ENCODE assay signal across 7 cellular contexts in genomic region chr10:102742313-102742712, GRCh38. TPM values are rescaled to one million over a fixed set of nuclear protein-coding genes. Genes with fewer than 3 reads are reported as not detected.
DNase-seq lines count a peak whose midpoint lies in the region; ATAC-seq and TF ChIP-seq lines count a peak whose summit lies in the region.
"Not testable (repeated sequence)": the region's sequence is repeated elsewhere in the genome, so short reads cannot be mapped to it uniquely, and the experiment has no call there.

No MANE protein-coding gene starts in this region.

- not testable (repeated sequence) for H3K27me3 Mint-ChIP-seq in Caco-2 (ENCODE audit: insufficient read depth, unreplicated experiment); HFFc6 (ENCODE audit: insufficient read depth); activated T-cell treated with anti-CD3 and anti-CD28 coated beads, Interleukin-2, amount 50 U/mL, for 72 hours (ENCODE audit: low read depth); immature natural killer cell (ENCODE audit: low read depth in 3 of 3); osteocyte (ENCODE audit: unreplicated experiment); type B pancreatic cell

- H3K4me3 ChIP-seq in Caco-2 (ENCODE audit: low read depth, low read length); ascending aorta: not testable (repeated sequence)

- POLR2A ChIA-PET in Caco-2 (lab: Charles Lee), result not testable (repeated sequence)

- peaks cover 19% of the 10 kb centered on the region for H3K36me3 Mint-ChIP-seq in Caco-2 (ENCODE audit: insufficient read depth, unreplicated experiment)
- not testable (repeated sequence) for H3K36me3 Mint-ChIP-seq in HFFc6 (ENCODE audit: low read depth); activated T-cell treated with anti-CD3 and anti-CD28 coated beads, Interleukin-2, amount 50 U/mL, for 72 hours (ENCODE audit: insufficient read depth in 2 of 2); immature natural killer cell; osteocyte (ENCODE audit: unreplicated experiment); type B pancreatic cell

- H3K4me3 Mint-ChIP-seq in Caco-2 (ENCODE audit: unreplicated experiment), result peak overlapping the region; percentile 75
- not testable (repeated sequence) for H3K4me3 Mint-ChIP-seq in HFFc6; activated T-cell treated with anti-CD3 and anti-CD28 coated beads, Interleukin-2, amount 50 U/mL, for 72 hours; osteocyte (ENCODE audit: unreplicated experiment)
- H3K4me3 Mint-ChIP-seq in immature natural killer cell, result peak overlapping the region in 1 of 5 donors; percentile 92
- H3K4me3 Mint-ChIP-seq in type B pancreatic cell, result peak overlapping the region; percentile 93

- TF ChIP-seq CTCF in Caco-2 (IDR thresholded peaks at IDR 0.05; ENCODE audit: insufficient read depth in 1 of 2, low read depth in 1 of 2, low read length in 1 of 2, severe bottlenecking in 1 of 2, unreplicated experiment in 1 of 2); HFFc6 (IDR thresholded peaks at IDR 0.05); ascending aorta (IDR thresholded peaks at IDR 0.05); osteocyte (IDR thresholded peaks at IDR 0.05); type B pancreatic cell (conservative IDR thresholded peaks at IDR 0.05): not testable (repeated sequence)

- peaks cover 18% of the 10 kb centered on the region for H3K4me1 ChIP-seq in Caco-2
- peaks cover 8 to 21% of the 10 kb centered on the region in 2 donors for H3K4me1 ChIP-seq in ascending aorta

- not testable (repeated sequence) for H3K4me1 Mint-ChIP-seq in Caco-2 (ENCODE audit: low read depth, unreplicated experiment)
- H3K4me1 Mint-ChIP-seq in HFFc6 (ENCODE audit: low read depth) (peaks cover 35% of the 10 kb centered on the region), immature natural killer cell (peaks cover 35 to 45% of the 10 kb centered on the region in 2 donors), osteocyte (ENCODE audit: unreplicated experiment) (peaks cover 36% of the 10 kb centered on the region), type B pancreatic cell (ENCODE audit: unreplicated experiment) (peaks cover 21% of the 10 kb centered on the region)
- H3K4me1 Mint-ChIP-seq in activated T-cell treated with anti-CD3 and anti-CD28 coated beads, Interleukin-2, amount 50 U/mL, for 72 hours (ENCODE audit: low read depth), result peaks cover 40% of the 10 kb centered on the region

- not testable (repeated sequence) for H3K9me3 ChIP-seq in Caco-2, ascending aorta

- CTCF ChIA-PET in Caco-2 (lab: Charles Lee), result not testable (repeated sequence)

- H3K27ac ChIP-seq in ascending aorta, result peak overlapping the region; percentile 76

- intact Hi-C loops in Caco-2 (cut with micrococcal nuclease; ENCODE audit: unreplicated experiment) (loop anchor here (2.0 to 5.0 kb wide), 2 partner anchors 28 to 495 kb away; partner anchors contain the start of genes ARL3, GBF1 and SFXN2), ascending aorta (cut with DNase I) (loop anchor here (2.0 kb wide), 2 partner anchors 34 to 74 kb away; no protein-coding TSS in a partner anchor)

- H3K9me3 Mint-ChIP-seq in Caco-2 (ENCODE audit: unreplicated experiment); HFFc6; activated T-cell treated with anti-CD3 and anti-CD28 coated beads, Interleukin-2, amount 50 U/mL, for 72 hours; immature natural killer cell; osteocyte (ENCODE audit: unreplicated experiment); type B pancreatic cell: not testable (repeated sequence)

- not testable (repeated sequence) for BruUV-seq in Caco-2 (replicated peaks; lab: Mats Ljungman, UMichigan)

- DNase-seq in Caco-2; HFFc6; activated T-cell treated with anti-CD3 and anti-CD28 coated beads, Interleukin-2, amount 50 U/mL, for 72 hours; ascending aorta (ENCODE audit: low spot score in 2 of 2); immature natural killer cell; osteocyte (ENCODE audit: extremely low spot score, unreplicated experiment); type B pancreatic cell (ENCODE audit: extremely low spot score, unreplicated experiment): not testable (repeated sequence)

- not testable (repeated sequence) for H3K27me3 ChIP-seq in Caco-2 (replicated peaks; ENCODE audit: control insufficient read depth, insufficient read depth, low read length); ascending aorta

- not testable (repeated sequence) for ATAC-seq in activated T-cell treated with anti-CD3 and anti-CD28 coated beads, Interleukin-2, amount 50 U/mL, for 72 hours (replicated peaks in 1 of 2)

- H3K36me3 ChIP-seq in Caco-2 (ENCODE audit: control insufficient read depth, insufficient read depth, low read length); ascending aorta: not testable (repeated sequence)

- H3K27ac Mint-ChIP-seq in Caco-2 (ENCODE audit: unreplicated experiment) (peak overlapping the region; percentile 74), HFFc6 (peak overlapping the region; percentile 79; the same call in 1 of the 2 replicates), immature natural killer cell (peak overlapping the region in 4 of 6 donors; percentile 40 to 94 (median 76)), osteocyte (ENCODE audit: unreplicated experiment) (peak overlapping the region; percentile 58)
- peak overlapping the region; percentile 32 for H3K27ac Mint-ChIP-seq in activated T-cell treated with anti-CD3 and anti-CD28 coated beads, Interleukin-2, amount 50 U/mL, for 72 hours
- not testable (repeated sequence) for H3K27ac Mint-ChIP-seq in type B pancreatic cell

RNA-seq across cellular contexts. Expression of gene WBP1L, which starts 1.4 kb away (rescaled TPM):
- total RNA-seq in Caco-2 (2022) (26.3 and 28.2 TPM in 2 replicates), ascending aorta (107 TPM), osteocyte (66.7 and 68.7 TPM in 2 replicates), type B pancreatic cell (ENCODE audit: low replicate concordance) (40.3 and 80.4 TPM in 2 replicates)
- 10 to 100 TPM; 34.9 to 40.7 (median 38.6) TPM for total RNA-seq in HFFc6 (2021; fragmentation: NEBNext Ultra II Directional; extraction: Animal tissue kit (Norgen Biotek cat#: 25700))
- 10 to 100 TPM; 19.6 to 20.1 TPM for total RNA-seq in activated T-cell treated with anti-CD3 and anti-CD28 coated beads, Interleukin-2, amount 50 U/mL, for 72 hours
- 10 to 100 TPM; 34.1 to 53.1 (median 35.2) TPM for polyA plus RNA-seq in immature natural killer cell

RNA-seq across cellular contexts. Expression of gene SFXN2, which starts 27.9 kb away (rescaled TPM):
- total RNA-seq in Caco-2 (2022), result 34.8 and 40.0 TPM in 2 replicates
- total RNA-seq in HFFc6 (2021; fragmentation: NEBNext Ultra II Directional; extraction: Animal tissue kit (Norgen Biotek cat#: 25700)), result 1 to 10 TPM; 2.2 to 4.4 (median 3.5) TPM
- total RNA-seq in activated T-cell treated with anti-CD3 and anti-CD28 coated beads, Interleukin-2, amount 50 U/mL, for 72 hours, result 10 to 100 TPM in 1 of 2 donors, 1 to 10 TPM in 1; 7.5 to 10.4 TPM
- total RNA-seq in ascending aorta, result 2.1 TPM
- polyA plus RNA-seq in immature natural killer cell, result 1 to 10 TPM; 4.9 to 9.6 (median 7.9) TPM
- 6.9 and 8.1 TPM in 2 replicates for total RNA-seq in osteocyte
- 27.8 and 35.8 TPM in 2 replicates for total RNA-seq in type B pancreatic cell (ENCODE audit: low replicate concordance)

RNA-seq across cellular contexts. Expression of gene ARL3, which starts 28.1 kb away (rescaled TPM):
- total RNA-seq in Caco-2 (2022) (7.8 and 8.0 TPM in 2 replicates), ascending aorta (2.0 TPM), osteocyte (11.6 and 12.6 TPM in 2 replicates), type B pancreatic cell (ENCODE audit: low replicate concordance) (12.2 and 15.8 TPM in 2 replicates)
- 10 to 100 TPM; 13.2 to 18.4 (median 16.8) TPM for total RNA-seq in HFFc6 (2021; fragmentation: NEBNext Ultra II Directional; extraction: Animal tissue kit (Norgen Biotek cat#: 25700))
- total RNA-seq in activated T-cell treated with anti-CD3 and anti-CD28 coated beads, Interleukin-2, amount 50 U/mL, for 72 hours, result 1 to 10 TPM; 8.0 to 8.7 TPM
- 1 to 10 TPM; 2.6 to 3.9 (median 3.6) TPM for polyA plus RNA-seq in immature natural killer cell
